ENCODE assay signal across 10 cellular contexts in genomic region chr21:31874817-31875216, GRCh38. TPM values are rescaled to one million over a fixed set of nuclear protein-coding genes. Genes with fewer than 3 reads are reported as not detected.
A peak's percentile ranks its signal among the peaks of the same experiment; 100 is the strongest.
DNase-seq lines count a peak whose midpoint lies in the region; ATAC-seq and TF ChIP-seq lines count a peak whose summit lies in the region.
"Had no signal": no experiment of that assay in that cellular context is flagged by ENCODE, and none has a peak within 500 bp of the region (broad histone marks: within the 10 kb centered on the region; RNA-seq: fewer than 3 reads in every experiment).

No MANE protein-coding gene starts in this region.

- H3K36me3 ChIP-seq in cardiac muscle cell (no peaks in the 10 kb centered on the region), OCI-LY7 (ENCODE audit: insufficient read depth, low read length) (no peaks in the 10 kb centered on the region)
- H3K36me3 ChIP-seq in naive thymus-derived CD4-positive, alpha-beta T cell (ENCODE audit: control insufficient read depth in 2 of 3, insufficient read depth in 3 of 3, low read length in 3 of 3): no peaks in the 10 kb centered on the region

- no peaks in the 10 kb centered on the region for H4K20me1 ChIP-seq in OCI-LY7 (ENCODE audit: insufficient read depth, low read length)

- no TSS peak for BruUV-seq in OCI-LY7 (replicated peaks; lab: Mats Ljungman, UMichigan)

- no peaks in the 10 kb centered on the region for H3K9me2 ChIP-seq in OCI-LY7 (ENCODE audit: insufficient read depth, low read length)

- POLR2A ChIA-PET in naive thymus-derived CD4-positive, alpha-beta T cell (lab: Charles Lee): no interaction called here
- POLR2A ChIA-PET in OCI-LY7 (lab: Charles Lee): no interaction called here

- CTCF ChIA-PET in naive thymus-derived CD4-positive, alpha-beta T cell (lab: Charles Lee): interaction anchor here (1.0 kb wide), 1 partner anchor 9 kb away, joined by 3 read pairs; no protein-coding TSS in a partner anchor
- CTCF ChIA-PET in OCI-LY7 (lab: Charles Lee; ENCODE audit: unreplicated experiment): interaction anchor here (0.6 kb wide), 1 partner anchor 89 kb away, joined by 4 read pairs; no protein-coding TSS in a partner anchor
- CTCF ChIA-PET in activated CD8-positive, alpha-beta memory T cell treated with anti-CD3 and anti-CD28 coated beads, Interleukin-2, amount 10 ng/mL, durations not matched to agents 7 days and 5 days (lab: Charles Lee): no interaction called here

- no peaks in the 10 kb centered on the region for H3K9me3 Mint-ChIP-seq in naive thymus-derived CD4-positive, alpha-beta T cell
- no peaks in the 10 kb centered on the region for H3K9me3 Mint-ChIP-seq in activated CD8-positive, alpha-beta memory T cell treated with anti-CD3 and anti-CD28 coated beads, Interleukin-2, amount 10 ng/mL, durations not matched to agents 7 days and 5 days (ENCODE audit: low read depth)

- peak overlapping the region in 8 of 10 donors; percentile 15 to 86 (median 58) for H3K4me3 Mint-ChIP-seq in naive thymus-derived CD4-positive, alpha-beta T cell
- H3K4me3 Mint-ChIP-seq in activated CD8-positive, alpha-beta memory T cell treated with anti-CD3 and anti-CD28 coated beads, Interleukin-2, amount 10 ng/mL, durations not matched to agents 7 days and 5 days: no peak overlapping the region

- H3K4me1 Mint-ChIP-seq in naive thymus-derived CD4-positive, alpha-beta T cell: peaks cover 5 to 15% (median 11%) of the 10 kb centered on the region in 7 donors
- peaks cover 8% of the 10 kb centered on the region for H3K4me1 Mint-ChIP-seq in activated CD8-positive, alpha-beta memory T cell treated with anti-CD3 and anti-CD28 coated beads, Interleukin-2, amount 10 ng/mL, durations not matched to agents 7 days and 5 days

- H3K27ac ChIP-seq in cardiac muscle cell: no peak overlapping the region
- no peak overlapping the region for H3K27ac ChIP-seq in naive thymus-derived CD4-positive, alpha-beta T cell (ENCODE audit: low read depth, low read length)
- no peak overlapping the region for H3K27ac ChIP-seq in OCI-LY7 (ENCODE audit: low read depth, low read length, poor library complexity, severe bottlenecking)

- H3K27ac Mint-ChIP-seq in naive thymus-derived CD4-positive, alpha-beta T cell: no peak overlapping the region
- H3K27ac Mint-ChIP-seq in activated CD8-positive, alpha-beta memory T cell treated with anti-CD3 and anti-CD28 coated beads, Interleukin-2, amount 10 ng/mL, durations not matched to agents 7 days and 5 days: no peak overlapping the region

- TF ChIP-seq CTCF in cardiac muscle cell (IDR thresholded peaks at IDR 0.05; ENCODE audit: low read depth, low read length): no peak
- no peak for TF ChIP-seq CTCF in OCI-LY7 (conservative IDR thresholded peaks at IDR 0.05; ENCODE audit: low read length)

- H3K9me3 ChIP-seq in cardiac muscle cell (ENCODE audit: low read depth): no peaks in the 10 kb centered on the region
- no peaks in the 10 kb centered on the region for H3K9me3 ChIP-seq in naive thymus-derived CD4-positive, alpha-beta T cell (ENCODE audit: control insufficient read depth in 2 of 3, low read length in 3 of 3)
- no peaks in the 10 kb centered on the region for H3K9me3 ChIP-seq in OCI-LY7 (ENCODE audit: low read length)

- H3K4me3 ChIP-seq in cardiac muscle cell (peak overlapping the region; percentile 95), OCI-LY7 (ENCODE audit: low read depth, low read length, poor library complexity, severe bottlenecking) (no peak overlapping the region)
- H3K4me3 ChIP-seq in naive thymus-derived CD4-positive, alpha-beta T cell (ENCODE audit: low read length): no peak overlapping the region

- no peaks in the 10 kb centered on the region for H3K79me2 ChIP-seq in OCI-LY7 (ENCODE audit: insufficient read depth, low read depth, low read length)

- peak in 1 of 2 donors; percentile 11 for DNase-seq in cardiac muscle cell (ENCODE audit: low read depth in 1 of 2, low spot score in 1 of 2)
- no peak for DNase-seq in Right ventricle myocardium inferior (ENCODE audit: missing footprints)
- DNase-seq in ecto neural progenitor cell (ENCODE audit: low spot score): peak; percentile 68
- no peak for DNase-seq in naive thymus-derived CD4-positive, alpha-beta T cell
- no peak for DNase-seq in OCI-LY7 (ENCODE audit: low spot score)
- DNase-seq in activated CD8-positive, alpha-beta memory T cell treated with anti-CD3 and anti-CD28 coated beads, Interleukin-2, amount 10 ng/mL, durations not matched to agents 7 days and 5 days: no peak
- DNase-seq: AML-193, NCI-H526 treated with DMSO at 0.1 percent for 48 hours had no signal

- H3K36me3 Mint-ChIP-seq in naive thymus-derived CD4-positive, alpha-beta T cell: no peaks in the 10 kb centered on the region
- no peaks in the 10 kb centered on the region for H3K36me3 Mint-ChIP-seq in activated CD8-positive, alpha-beta memory T cell treated with anti-CD3 and anti-CD28 coated beads, Interleukin-2, amount 10 ng/mL, durations not matched to agents 7 days and 5 days

- no peak overlapping the region for H2AFZ ChIP-seq in OCI-LY7 (ENCODE audit: low read length)

- H3K4me2 ChIP-seq in OCI-LY7 (ENCODE audit: low read length): no peak overlapping the region

- peaks cover 23% of the 10 kb centered on the region for H3K27me3 ChIP-seq in cardiac muscle cell
- H3K27me3 ChIP-seq in naive thymus-derived CD4-positive, alpha-beta T cell (ENCODE audit: control insufficient read depth in 2 of 2, insufficient read depth in 2 of 2, low read length in 2 of 2): peaks cover 0 to 4% of the 10 kb centered on the region in 2 donors

- H3K27me3 Mint-ChIP-seq in naive thymus-derived CD4-positive, alpha-beta T cell: peaks cover 42 to 57% (median 49%) of the 10 kb centered on the region in 5 donors
- peaks cover 57% of the 10 kb centered on the region for H3K27me3 Mint-ChIP-seq in activated CD8-positive, alpha-beta memory T cell treated with anti-CD3 and anti-CD28 coated beads, Interleukin-2, amount 10 ng/mL, durations not matched to agents 7 days and 5 days

- H3K4me1 ChIP-seq in cardiac muscle cell (ENCODE audit: low read depth) (peaks cover 13% of the 10 kb centered on the region), OCI-LY7 (ENCODE audit: insufficient read depth, low read length, poor library complexity, severe bottlenecking) (no peaks in the 10 kb centered on the region)
- no peaks in the 10 kb centered on the region for H3K4me1 ChIP-seq in naive thymus-derived CD4-positive, alpha-beta T cell (ENCODE audit: control insufficient read depth in 2 of 2, insufficient read depth in 2 of 2, low read length in 2 of 2)

- no peak for ATAC-seq in Right ventricle myocardium inferior
- ATAC-seq in naive thymus-derived CD4-positive, alpha-beta T cell: no peak
- no peak for ATAC-seq in HG03135 (IDR thresholded peaks at IDR 0.05; ENCODE audit: unreplicated experiment)
- ATAC-seq in HG03175 (IDR thresholded peaks at IDR 0.05; ENCODE audit: unreplicated experiment): no peak
- ATAC-seq in activated CD8-positive, alpha-beta memory T cell treated with anti-CD3 and anti-CD28 coated beads, Interleukin-2, amount 10 ng/mL, durations not matched to agents 7 days and 5 days: no peak

- intact Hi-C loops in Right ventricle myocardium inferior (cut with DNase I) (no loop called here), OCI-LY7 (cut with micrococcal nuclease; ENCODE audit: unreplicated experiment) (loop anchor here (1.0 kb wide), 1 partner anchor 88 kb away; no protein-coding TSS in a partner anchor)
- intact Hi-C loops in naive thymus-derived CD4-positive, alpha-beta T cell (cut with micrococcal nuclease): loop anchor here in 1 of 2 donors (10.0 kb wide), 1 partner anchor 100 kb away; no protein-coding TSS in a partner anchor

RNA-seq across cellular contexts. Expression of gene HUNK, which starts 2.0 kb away (rescaled TPM):
- total RNA-seq in cardiac muscle cell (6.7 and 8.0 TPM in 2 replicates), Right ventricle myocardium inferior (0.08 TPM), OCI-LY7 (2022) (3.2 and 5.5 TPM in 2 replicates)
- polyA plus RNA-seq in cardiac muscle cell: 9.2 and 13.2 TPM in 2 replicates
- under 1 TPM in 3 of 5 experiments, not detected in 2; 0.16 to 0.54 (median 0.30) TPM for total RNA-seq in naive thymus-derived CD4-positive, alpha-beta T cell
- not detected for polyA plus RNA-seq in naive thymus-derived CD4-positive, alpha-beta T cell
- total RNA-seq in OCI-LY7 (2014; rRNA removed; shearing (Covaris generic)): 0.35 and 1.7 TPM in 2 replicates
- total RNA-seq in activated CD8-positive, alpha-beta memory T cell treated with anti-CD3 and anti-CD28 coated beads, Interleukin-2, amount 10 ng/mL, durations not matched to agents 7 days and 5 days: under 1 TPM in 1 of 2 experiments, not detected in 1; 0.28 TPM
